14 cellular contexts compared by ENCODE assay signal in the genomic region with DNA sequence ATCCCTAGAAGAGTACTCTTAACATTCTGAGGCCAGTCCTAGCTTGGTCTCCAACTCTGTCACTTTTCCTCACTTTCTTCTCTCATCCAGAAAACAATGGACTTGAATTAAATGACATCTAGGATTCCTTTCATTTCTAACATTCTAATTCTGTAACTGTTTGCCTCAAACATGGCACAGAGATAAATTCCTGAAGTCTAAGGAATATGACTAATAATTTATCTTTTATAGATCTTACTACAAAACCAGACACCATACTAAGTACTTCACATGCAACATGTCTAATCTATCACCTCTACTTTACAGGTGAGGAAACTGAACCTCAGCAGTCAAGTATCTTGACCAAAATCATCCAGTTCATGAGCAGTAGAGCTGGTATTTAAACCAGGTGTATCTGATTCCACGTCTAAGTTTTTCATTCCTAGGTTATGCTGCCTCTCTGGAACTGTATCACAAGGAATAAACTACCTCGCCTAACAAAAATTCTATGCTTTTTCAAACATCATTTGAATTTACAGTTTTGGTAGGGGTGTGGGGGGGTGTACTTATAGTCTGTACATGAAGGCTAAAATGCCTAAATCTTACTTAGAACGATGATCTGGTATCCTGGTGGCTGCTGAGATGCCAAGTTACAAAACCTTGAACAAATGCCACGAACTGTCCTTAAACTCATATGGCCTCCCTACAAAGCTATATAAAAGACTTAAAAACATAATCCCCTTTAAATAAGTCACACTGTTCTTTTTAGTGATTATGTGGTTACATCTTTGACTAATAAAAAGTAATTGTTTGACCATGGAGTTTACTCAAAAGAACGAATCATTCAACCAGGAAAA. TPM values are rescaled to one million over a fixed set of nuclear protein-coding genes. Genes with fewer than 3 reads are reported as not detected.
DNase-seq lines count a peak whose midpoint lies in the region; ATAC-seq, FAIRE-seq and TF ChIP-seq lines count a peak whose summit lies in the region.
"Had no signal": no experiment of that assay in that cellular context is flagged by ENCODE, and none has a peak within 500 bp of the region (broad histone marks: within the 10 kb centered on the region; RNA-seq: fewer than 3 reads in every experiment).

No MANE protein-coding gene starts in this region.

- no peaks in the 10 kb centered on the region for H3K27me3 Mint-ChIP-seq in T-cell

- H3K27me3 ChIP-seq in endothelial cell of umbilical vein (ENCODE audit: control insufficient read depth in 2 of 2, insufficient read depth in 2 of 2, low read length in 2 of 2): no peaks in the 10 kb centered on the region

- peaks cover 9% of the 10 kb centered on the region for H4K20me1 ChIP-seq in endothelial cell of umbilical vein (replicated peaks; ENCODE audit: control insufficient read depth, extremely low read depth, insufficient read depth, low read length)

- H3K9ac ChIP-seq in SK-N-MC (ENCODE audit: insufficient read length) (no peak overlapping the region), endothelial cell of umbilical vein (replicated peaks; ENCODE audit: extremely low read depth, insufficient read depth, low read length) (no peak overlapping the region)

- peaks cover 4% of the 10 kb centered on the region for H3K4me1 ChIP-seq in endothelial cell of umbilical vein (ENCODE audit: control insufficient read depth, extremely low read depth, insufficient read depth, low read length)

- H3K9me3 ChIP-seq in SK-N-MC (ENCODE audit: low read depth, low read length): no peaks in the 10 kb centered on the region
- H3K9me3 ChIP-seq in endothelial cell of umbilical vein (replicated peaks; ENCODE audit: control insufficient read depth, insufficient read depth, low read length): no peaks in the 10 kb centered on the region

- TF ChIP-seq CTCF in endothelial cell of umbilical vein (IDR thresholded peaks at IDR 0.05; ENCODE audit: extremely low read depth in 1 of 2, insufficient read depth in 1 of 2, low read depth in 1 of 2, low read length in 2 of 2) (no peak), retinal pigment epithelial cell (conservative IDR thresholded peaks at IDR 0.05; ENCODE audit: low read depth, low read length) (no peak)

- CTCF ChIA-PET in endothelial cell of umbilical vein (lab: Charles Lee) (interaction anchor here (0.7 to 1.4 kb wide), 3 partner anchors 13 to 69 kb away, joined by 3 to 5 read pairs (median 4); no protein-coding TSS in a partner anchor), T-cell (lab: Charles Lee) (interaction anchor here in 1 of 2 donors (1.0 kb wide), 1 partner anchor 529 kb away, joined by 3 read pairs; no protein-coding TSS in a partner anchor)

- H3K36me3 ChIP-seq in SK-N-MC (ENCODE audit: insufficient read depth, low read length) (peaks cover 14% of the 10 kb centered on the region), endothelial cell of umbilical vein (ENCODE audit: control insufficient read depth in 2 of 2, extremely low read depth in 1 of 2, insufficient read depth in 2 of 2, low read length in 2 of 2) (peaks cover 0 to 3% of the 10 kb centered on the region in 2 experiments)

- no peak for TF ChIP-seq POLR2A in endothelial cell of umbilical vein (IDR thresholded peaks at IDR 0.05; ENCODE audit: low read depth, low read length)

- peaks cover 21 to 26% (median 22%) of the 10 kb centered on the region in 3 donors for H3K4me1 Mint-ChIP-seq in T-cell

- H3K4me3 ChIP-seq in SK-N-MC (no peak overlapping the region), endothelial cell of umbilical vein (replicated peaks in 1 of 3; ENCODE audit: insufficient read depth in 1 of 3, low read depth in 1 of 3, low read length in 3 of 3) (no peak overlapping the region), retinal pigment epithelial cell (ENCODE audit: low read length) (no peak overlapping the region)

- no peak overlapping the region for H2AFZ ChIP-seq in endothelial cell of umbilical vein (ENCODE audit: low read depth, low read length)

- dilution Hi-C loops in endothelial cell of umbilical vein (cut with MboI; ENCODE audit: extremely low pct_ligation_motif_present, low sequenced_read_pairs): no loop called here

- no peak overlapping the region for H3K4me3 Mint-ChIP-seq in T-cell
- H3K4me3 Mint-ChIP-seq: nephron progenitor cell had no signal

- H3K9me1 ChIP-seq in endothelial cell of umbilical vein (replicated peaks; ENCODE audit: control insufficient read depth, extremely low read depth, insufficient read depth, low read length): no peaks in the 10 kb centered on the region

- DNase-seq in GM18507 (ENCODE audit: extremely low spot score, insufficient read length, low read depth) (no peak), SK-N-MC (ENCODE audit: low read depth, low spot score) (no peak), endothelial cell of umbilical vein (ENCODE audit: low read depth, low spot score) (no peak), retinal pigment epithelial cell (ENCODE audit: low read depth) (peak; percentile 40), NCI-H2171 treated with DMSO at 0.1 percent for 48 hours (lab: John Stamatoyannopoulos, UW) (no peak), NCI-H187 treated with DMSO at 0.1 percent for 48 hours (lab: John Stamatoyannopoulos, UW) (no peak), T-cell (no peak)
- DNase-seq: activated CD4-positive, alpha-beta T cell treated with anti-CD3 and anti-CD28 coated beads for 1 hour; COR-L47; effector CD8-positive, alpha-beta T cell; left colon; NCI-H1092 treated with DMSO at 0.1 percent for 48 hours; nephron progenitor cell had no signal

- peaks cover 20% of the 10 kb centered on the region for H3K36me3 Mint-ChIP-seq in T-cell

- POLR2A ChIA-PET in endothelial cell of umbilical vein (lab: Charles Lee) (no interaction called here), T-cell (lab: Charles Lee) (interaction anchor here in 1 of 2 donors (0.6 kb wide), 1 partner anchor 17 kb away, joined by 3 read pairs; no protein-coding TSS in a partner anchor)

- H3K27ac ChIP-seq in SK-N-MC: peak overlapping the region; percentile 59
- peak overlapping the region; percentile 8 for H3K27ac ChIP-seq in endothelial cell of umbilical vein (ENCODE audit: insufficient read depth, low read depth, low read length)

- peak overlapping the region in 1 of 2 donors; percentile 6 for H3K27ac Mint-ChIP-seq in T-cell

- peaks cover 88% of the 10 kb centered on the region for H3K79me2 ChIP-seq in endothelial cell of umbilical vein (ENCODE audit: control insufficient read depth, insufficient read depth, low read length)

- intact Hi-C loops in endothelial cell of umbilical vein (cut with micrococcal nuclease): no loop called here

- FAIRE-seq in GM18507 (lab: Jason Lieb, UNC): peak; percentile 12
- no peak for FAIRE-seq in endothelial cell of umbilical vein (lab: Jason Lieb, UNC)

- peaks cover 0 to 4% (median 0%) of the 10 kb centered on the region in 3 donors for H3K9me3 Mint-ChIP-seq in T-cell

- H3K4me2 ChIP-seq in endothelial cell of umbilical vein (ENCODE audit: insufficient read depth, low read length): no peak overlapping the region

- ATAC-seq in T-cell (replicated peaks in 1 of 4) (no peak), HG03565 (IDR thresholded peaks at IDR 0.05; ENCODE audit: unreplicated experiment) (no peak)
- ATAC-seq: left colon had no signal

- BruUV-seq in endothelial cell of umbilical vein (replicated peaks; lab: Mats Ljungman, UMichigan): no TSS peak

TF ChIP-seq in endothelial cell of umbilical vein, 7 proteins besides CTCF, POLR2A, EP300 and RAD21:
- no peak for TF ChIP-seq FOS (IDR thresholded peaks at IDR 0.05; ENCODE audit: borderline replicate concordance, insufficient read depth, low read length)
- no peak for TF ChIP-seq JUN (IDR thresholded peaks at IDR 0.05; ENCODE audit: borderline replicate concordance, insufficient read depth, insufficient read length, low read depth)
- TF ChIP-seq GATA2 (IDR thresholded peaks at IDR 0.05; ENCODE audit: insufficient read depth, insufficient read length, low read depth, low read length): no peak
- no peak for TF ChIP-seq EZH2 (IDR thresholded peaks at IDR 0.05; ENCODE audit: borderline replicate concordance, low read depth, low read length, severe bottlenecking)
- TF ChIP-seq, protein P1, sequence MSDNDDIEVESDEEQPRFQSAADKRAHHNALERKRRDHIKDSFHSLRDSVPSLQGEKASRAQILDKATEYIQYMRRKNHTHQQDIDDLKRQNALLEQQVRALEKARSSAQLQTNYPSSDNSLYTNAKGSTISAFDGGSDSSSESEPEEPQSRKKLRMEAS (IDR thresholded peaks at IDR 0.05; ENCODE audit: insufficient read depth, insufficient read length): no peak
- TF ChIP-seq POLR2AphosphoS5 (IDR thresholded peaks at IDR 0.05; ENCODE audit: insufficient read depth, low read depth, low read length): no peak
- TF ChIP-seq MYC (IDR thresholded peaks at IDR 0.05; ENCODE audit: low read depth, low read length): no peak

RNA-seq across cellular contexts. Expression of a gene that starts 41.6 kb away (rescaled TPM):
- total RNA-seq in endothelial cell of umbilical vein: 83.4 and 86.7 TPM in 2 replicates
- 55.6 and 58.9 TPM in 2 replicates for polyA plus RNA-seq in endothelial cell of umbilical vein
- polyA plus RNA-seq in endothelial cell of umbilical vein (2011; cell fraction: cytosol; rRNA removed): 29.8 and 36.2 TPM in 2 replicates
- 133 and 143 TPM in 2 replicates for polyA plus RNA-seq in endothelial cell of umbilical vein (2011; cell fraction: nucleus; rRNA removed)
- polyA plus RNA-seq in endothelial cell of umbilical vein (2012): 56.2 and 60.8 TPM in 2 replicates
- 109 and 114 TPM in 2 replicates for polyA minus RNA-seq in endothelial cell of umbilical vein
- polyA minus RNA-seq in endothelial cell of umbilical vein (2011; cell fraction: cytosol; rRNA and poly(A)+ RNA removed): 34.7 TPM
- polyA minus RNA-seq in endothelial cell of umbilical vein (2011; cell fraction: nucleus; rRNA and poly(A)+ RNA removed): 142 and 159 TPM in 2 replicates
- total RNA-seq in T-cell: 10 to 100 TPM; 48.6 to 54.0 (median 50.3) TPM
